In genomic region chr1:156438278-156438987, GRCh38 we compare ENCODE assay signal across 1 cellular context.
TF ChIP-seq lines count a peak whose summit lies in the region.

No MANE protein-coding gene starts in this region.

TF ChIP-seq in GM23338, 12 proteins besides CTCF, POLR2A, EP300 and RAD21 (continued from another document):
- TF ChIP-seq EZH2 (IDR thresholded peaks at IDR 0.05; ENCODE audit: low read depth, unreplicated experiment) = peak; percentile 83
- TF ChIP-seq ZNF331 (CRISPR knock-in tag; IDR thresholded peaks at IDR 0.05; ENCODE audit: low read depth) = no peak
